8 cellular contexts compared by ENCODE assay signal in genomic region chr9:113592806-113593575, GRCh38.
DNase-seq lines count a peak whose midpoint lies in the region; ATAC-seq and TF ChIP-seq lines count a peak whose summit lies in the region.

No MANE protein-coding gene starts in this region.

- no peak for TF ChIP-seq EP300 in tibial nerve (IDR thresholded peaks at IDR 0.05)

- TF ChIP-seq POLR2A in right lobe of liver (IDR thresholded peaks at IDR 0.05) (no peak), tibial nerve (IDR thresholded peaks at IDR 0.05) (no peak)

- ATAC-seq in right lobe of liver, result no peak
- ATAC-seq in GM18502 (IDR thresholded peaks at IDR 0.05; ENCODE audit: poor library complexity, unreplicated experiment), result no peak
- ATAC-seq in GM18868 (IDR thresholded peaks at IDR 0.05; ENCODE audit: unreplicated experiment), result no peak

- H3K9me3 Mint-ChIP-seq in activated naive CD4-positive, alpha-beta T cell treated with anti-CD3 and anti-CD28 coated beads, Interleukin-2, amount 10 ng/mL, durations not matched to agents 7 days and 5 days, result no peaks in the 10 kb centered on the region

- H3K27ac ChIP-seq in right lobe of liver, result peak overlapping the region in 2 of 3 donors; percentile 42 to 93
- H3K27ac ChIP-seq in tibial nerve, result peak overlapping the region; percentile 11 to 87 (median 69)

- H3K36me3 ChIP-seq in adipocyte (ENCODE audit: control insufficient read depth, insufficient read depth, low read length, severe bottlenecking) (peaks cover 28% of the 10 kb centered on the region), right lobe of liver (peaks cover 0 to 20% (median 11%) of the 10 kb centered on the region in 4 donors), tibial nerve (peaks cover 0 to 29% (median 17%) of the 10 kb centered on the region in 3 donors)

- no peak for TF ChIP-seq CTCF in right lobe of liver (IDR thresholded peaks at IDR 0.05)
- no peak for TF ChIP-seq CTCF in tibial nerve (IDR thresholded peaks at IDR 0.05)

- 53% methylated on average over 8 of the region's 8 CpGs for WGBS in right lobe of liver (ENCODE audit: insufficient coverage, low coverage, low lambda C conversion rate, missing lambda C conversion rate)
- 78 to 80% methylated on average over 8 of the region's 8 CpGs for WGBS in tibial nerve, 2 donors

- H3K4me1 ChIP-seq in adipocyte (ENCODE audit: control insufficient read depth, insufficient read depth, low read length), result peaks cover 42% of the 10 kb centered on the region
- H3K4me1 ChIP-seq in right lobe of liver, result peaks cover 0 to 50% (median 16%) of the 10 kb centered on the region in 4 donors
- peaks cover 0 to 42% (median 12%) of the 10 kb centered on the region in 4 donors for H3K4me1 ChIP-seq in tibial nerve

- H3K4me3 ChIP-seq in adipocyte (ENCODE audit: low read length), result no peak overlapping the region
- no peak overlapping the region for H3K4me3 ChIP-seq in right lobe of liver
- no peak overlapping the region for H3K4me3 ChIP-seq in tibial nerve

- peaks cover 40% of the 10 kb centered on the region for H3K4me1 Mint-ChIP-seq in activated naive CD4-positive, alpha-beta T cell treated with anti-CD3 and anti-CD28 coated beads, Interleukin-2, amount 10 ng/mL, durations not matched to agents 7 days and 5 days

- H3K9me3 ChIP-seq in adipocyte (ENCODE audit: control insufficient read depth, low read length) (no peaks in the 10 kb centered on the region), right lobe of liver (no peaks in the 10 kb centered on the region), tibial nerve (no peaks in the 10 kb centered on the region)

- H3K4me3 Mint-ChIP-seq in activated naive CD4-positive, alpha-beta T cell treated with anti-CD3 and anti-CD28 coated beads, Interleukin-2, amount 10 ng/mL, durations not matched to agents 7 days and 5 days, result no peak overlapping the region

- H3K27me3 Mint-ChIP-seq in activated naive CD4-positive, alpha-beta T cell treated with anti-CD3 and anti-CD28 coated beads, Interleukin-2, amount 10 ng/mL, durations not matched to agents 7 days and 5 days, result no peaks in the 10 kb centered on the region

- peak overlapping the region; percentile 53 for H3K9ac ChIP-seq in adipocyte (ENCODE audit: low read length)

- peaks cover 30% of the 10 kb centered on the region for H3K36me3 Mint-ChIP-seq in activated naive CD4-positive, alpha-beta T cell treated with anti-CD3 and anti-CD28 coated beads, Interleukin-2, amount 10 ng/mL, durations not matched to agents 7 days and 5 days

- CTCF ChIA-PET in activated naive CD4-positive, alpha-beta T cell treated with anti-CD3 and anti-CD28 coated beads, Interleukin-2, amount 10 ng/mL, durations not matched to agents 7 days and 5 days (lab: Charles Lee), result interaction anchor here (0.8 to 16.3 kb wide), 10 partner anchors 9 to 318 kb away, joined by 3 to 429 read pairs (median 16); partner anchors contain the start of genes ALAD, CDC26 and PRPF4

- intact Hi-C loops in right lobe of liver (cut with DNase I), result loop anchor here in 1 of 2 donors (5.0 kb wide), 1 partner anchor 64 kb away; no protein-coding TSS in a partner anchor

- peak overlapping the region; percentile 42 for H3K27ac Mint-ChIP-seq in activated naive CD4-positive, alpha-beta T cell treated with anti-CD3 and anti-CD28 coated beads, Interleukin-2, amount 10 ng/mL, durations not matched to agents 7 days and 5 days

- H3K27me3 ChIP-seq in adipocyte (replicated peaks; ENCODE audit: control insufficient read depth, insufficient read depth, low read length) (no peaks in the 10 kb centered on the region), right lobe of liver (no peaks in the 10 kb centered on the region), tibial nerve (no peaks in the 10 kb centered on the region)

- DNase-seq in activated naive CD4-positive, alpha-beta T cell treated with anti-CD3 and anti-CD28 coated beads, Interleukin-2, amount 10 ng/mL, durations not matched to agents 7 days and 5 days, result no peak
- no peak for DNase-seq in activated naive CD4-positive, alpha-beta T cell (lab: John Stamatoyannopoulos, UW)
- no peak for DNase-seq in adipocyte (ENCODE audit: low read depth)
- peak in 1 of 3 donors; percentile 1 for DNase-seq in right lobe of liver
- no peak for DNase-seq in tibial nerve (ENCODE audit: low spot score in 2 of 2)
- no peak for DNase-seq in SW 1271 (lab: John Stamatoyannopoulos, UW)
